In genomic region chr1:66599899-66600737, GRCh38 we compare ENCODE assay signal across 3 cellular contexts.
TF ChIP-seq lines count a peak whose summit lies in the region.

No MANE protein-coding gene starts in this region.

TF ChIP-seq in SK-N-SH, 30 proteins besides CTCF, POLR2A, EP300 and RAD21 (continued from another document):
- TF ChIP-seq EZH2phosphoT487 (IDR thresholded peaks at IDR 0.05; ENCODE audit: borderline replicate concordance, low read depth) (no peak), TCF12 (IDR thresholded peaks at IDR 0.05) (no peak), TAF1 (IDR thresholded peaks at IDR 0.05; ENCODE audit: borderline replicate concordance, low read depth, low read length) (no peak), POLR2AphosphoS5 (IDR thresholded peaks at IDR 0.05; ENCODE audit: low read depth, low read length) (no peak), FOXM1 (IDR thresholded peaks at IDR 0.05; ENCODE audit: low read depth) (no peak), FOSL2 (IDR thresholded peaks at IDR 0.05; ENCODE audit: borderline replicate concordance, low read depth) (no peak)
- TF ChIP-seq, protein P1, sequence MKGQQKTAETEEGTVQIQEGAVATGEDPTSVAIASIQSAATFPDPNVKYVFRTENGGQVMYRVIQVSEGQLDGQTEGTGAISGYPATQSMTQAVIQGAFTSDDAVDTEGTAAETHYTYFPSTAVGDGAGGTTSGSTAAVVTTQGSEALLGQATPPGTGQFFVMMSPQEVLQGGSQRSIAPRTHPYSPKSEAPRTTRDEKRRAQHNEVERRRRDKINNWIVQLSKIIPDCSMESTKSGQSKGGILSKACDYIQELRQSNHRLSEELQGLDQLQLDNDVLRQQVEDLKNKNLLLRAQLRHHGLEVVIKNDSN (IDR thresholded peaks at IDR 0.05; ENCODE audit: borderline replicate concordance, low read depth) = no peak
- TF ChIP-seq, protein P2, sequence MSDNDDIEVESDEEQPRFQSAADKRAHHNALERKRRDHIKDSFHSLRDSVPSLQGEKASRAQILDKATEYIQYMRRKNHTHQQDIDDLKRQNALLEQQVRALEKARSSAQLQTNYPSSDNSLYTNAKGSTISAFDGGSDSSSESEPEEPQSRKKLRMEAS (IDR thresholded peaks at IDR 0.05; ENCODE audit: low read depth) = no peak
- TF ChIP-seq, protein P3, sequence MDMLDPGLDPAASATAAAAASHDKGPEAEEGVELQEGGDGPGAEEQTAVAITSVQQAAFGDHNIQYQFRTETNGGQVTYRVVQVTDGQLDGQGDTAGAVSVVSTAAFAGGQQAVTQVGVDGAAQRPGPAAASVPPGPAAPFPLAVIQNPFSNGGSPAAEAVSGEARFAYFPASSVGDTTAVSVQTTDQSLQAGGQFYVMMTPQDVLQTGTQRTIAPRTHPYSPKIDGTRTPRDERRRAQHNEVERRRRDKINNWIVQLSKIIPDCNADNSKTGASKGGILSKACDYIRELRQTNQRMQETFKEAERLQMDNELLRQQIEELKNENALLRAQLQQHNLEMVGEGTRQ (IDR thresholded peaks at IDR 0.05; ENCODE audit: borderline replicate concordance, low read depth, low read length) = no peak

TF ChIP-seq in SK-N-SH treated with all-trans-retinoic acid at 6 μM for 48 hours, 23 proteins besides CTCF, POLR2A, EP300 and RAD21 (continued from another document):
- no peak for TF ChIP-seq ZNF8 (CRISPR knock-in tag; IDR thresholded peaks at IDR 0.05)

TF ChIP-seq in K562, 482 proteins besides CTCF, POLR2A, EP300 and RAD21:
- TF ChIP-seq ASH1L (IDR thresholded peaks at IDR 0.05; ENCODE audit: borderline replicate concordance, low read depth, partially characterized antibody) (no peak), PTRF (tag; IDR thresholded peaks at IDR 0.05) (no peak), ZNF280B (CRISPR knock-in tag; IDR thresholded peaks at IDR 0.05) (no peak), MCM7 (IDR thresholded peaks at IDR 0.05) (no peak), TBP (optimal IDR thresholded peaks at IDR 0.05; ENCODE audit: low read depth, low read length) (no peak), FOXA3 (CRISPR knock-in tag; conservative IDR thresholded peaks at IDR 0.05 in 1 of 2, IDR thresholded peaks at IDR 0.05 in 1 of 2) (no peak), KDM1A (IDR thresholded peaks at IDR 0.05) (no peak), GTF2A2 (tag; IDR thresholded peaks at IDR 0.05) (no peak), SP1 (CRISPR knock-in tag; IDR thresholded peaks at IDR 0.05) (no peak)
- TF ChIP-seq, protein P4, sequence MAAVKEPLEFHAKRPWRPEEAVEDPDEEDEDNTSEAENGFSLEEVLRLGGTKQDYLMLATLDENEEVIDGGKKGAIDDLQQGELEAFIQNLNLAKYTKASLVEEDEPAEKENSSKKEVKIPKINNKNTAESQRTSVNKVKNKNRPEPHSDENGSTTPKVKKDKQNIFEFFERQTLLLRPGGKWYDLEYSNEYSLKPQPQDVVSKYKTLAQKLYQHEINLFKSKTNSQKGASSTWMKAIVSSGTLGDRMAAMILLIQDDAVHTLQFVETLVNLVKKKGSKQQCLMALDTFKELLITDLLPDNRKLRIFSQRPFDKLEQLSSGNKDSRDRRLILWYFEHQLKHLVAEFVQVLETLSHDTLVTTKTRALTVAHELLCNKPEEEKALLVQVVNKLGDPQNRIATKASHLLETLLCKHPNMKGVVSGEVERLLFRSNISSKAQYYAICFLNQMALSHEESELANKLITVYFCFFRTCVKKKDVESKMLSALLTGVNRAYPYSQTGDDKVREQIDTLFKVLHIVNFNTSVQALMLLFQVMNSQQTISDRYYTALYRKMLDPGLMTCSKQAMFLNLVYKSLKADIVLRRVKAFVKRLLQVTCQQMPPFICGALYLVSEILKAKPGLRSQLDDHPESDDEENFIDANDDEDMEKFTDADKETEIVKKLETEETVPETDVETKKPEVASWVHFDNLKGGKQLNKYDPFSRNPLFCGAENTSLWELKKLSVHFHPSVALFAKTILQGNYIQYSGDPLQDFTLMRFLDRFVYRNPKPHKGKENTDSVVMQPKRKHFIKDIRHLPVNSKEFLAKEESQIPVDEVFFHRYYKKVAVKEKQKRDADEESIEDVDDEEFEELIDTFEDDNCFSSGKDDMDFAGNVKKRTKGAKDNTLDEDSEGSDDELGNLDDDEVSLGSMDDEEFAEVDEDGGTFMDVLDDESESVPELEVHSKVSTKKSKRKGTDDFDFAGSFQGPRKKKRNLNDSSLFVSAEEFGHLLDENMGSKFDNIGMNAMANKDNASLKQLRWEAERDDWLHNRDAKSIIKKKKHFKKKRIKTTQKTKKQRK (IDR thresholded peaks at IDR 0.05; ENCODE audit: borderline replicate concordance, low read depth, low read length) = no peak
- TF ChIP-seq, protein P5, sequence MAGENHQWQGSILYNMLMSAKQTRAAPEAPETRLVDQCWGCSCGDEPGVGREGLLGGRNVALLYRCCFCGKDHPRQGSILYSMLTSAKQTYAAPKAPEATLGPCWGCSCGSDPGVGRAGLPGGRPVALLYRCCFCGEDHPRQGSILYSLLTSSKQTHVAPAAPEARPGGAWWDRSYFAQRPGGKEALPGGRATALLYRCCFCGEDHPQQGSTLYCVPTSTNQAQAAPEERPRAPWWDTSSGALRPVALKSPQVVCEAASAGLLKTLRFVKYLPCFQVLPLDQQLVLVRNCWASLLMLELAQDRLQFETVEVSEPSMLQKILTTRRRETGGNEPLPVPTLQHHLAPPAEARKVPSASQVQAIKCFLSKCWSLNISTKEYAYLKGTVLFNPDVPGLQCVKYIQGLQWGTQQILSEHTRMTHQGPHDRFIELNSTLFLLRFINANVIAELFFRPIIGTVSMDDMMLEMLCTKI (IDR thresholded peaks at IDR 0.05; ENCODE audit: partially characterized antibody) = no peak
- TF ChIP-seq, protein P6, sequence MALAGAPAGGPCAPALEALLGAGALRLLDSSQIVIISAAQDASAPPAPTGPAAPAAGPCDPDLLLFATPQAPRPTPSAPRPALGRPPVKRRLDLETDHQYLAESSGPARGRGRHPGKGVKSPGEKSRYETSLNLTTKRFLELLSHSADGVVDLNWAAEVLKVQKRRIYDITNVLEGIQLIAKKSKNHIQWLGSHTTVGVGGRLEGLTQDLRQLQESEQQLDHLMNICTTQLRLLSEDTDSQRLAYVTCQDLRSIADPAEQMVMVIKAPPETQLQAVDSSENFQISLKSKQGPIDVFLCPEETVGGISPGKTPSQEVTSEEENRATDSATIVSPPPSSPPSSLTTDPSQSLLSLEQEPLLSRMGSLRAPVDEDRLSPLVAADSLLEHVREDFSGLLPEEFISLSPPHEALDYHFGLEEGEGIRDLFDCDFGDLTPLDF (CRISPR knock-in tag; IDR thresholded peaks at IDR 0.05) = no peak
- TF ChIP-seq, protein P7, sequence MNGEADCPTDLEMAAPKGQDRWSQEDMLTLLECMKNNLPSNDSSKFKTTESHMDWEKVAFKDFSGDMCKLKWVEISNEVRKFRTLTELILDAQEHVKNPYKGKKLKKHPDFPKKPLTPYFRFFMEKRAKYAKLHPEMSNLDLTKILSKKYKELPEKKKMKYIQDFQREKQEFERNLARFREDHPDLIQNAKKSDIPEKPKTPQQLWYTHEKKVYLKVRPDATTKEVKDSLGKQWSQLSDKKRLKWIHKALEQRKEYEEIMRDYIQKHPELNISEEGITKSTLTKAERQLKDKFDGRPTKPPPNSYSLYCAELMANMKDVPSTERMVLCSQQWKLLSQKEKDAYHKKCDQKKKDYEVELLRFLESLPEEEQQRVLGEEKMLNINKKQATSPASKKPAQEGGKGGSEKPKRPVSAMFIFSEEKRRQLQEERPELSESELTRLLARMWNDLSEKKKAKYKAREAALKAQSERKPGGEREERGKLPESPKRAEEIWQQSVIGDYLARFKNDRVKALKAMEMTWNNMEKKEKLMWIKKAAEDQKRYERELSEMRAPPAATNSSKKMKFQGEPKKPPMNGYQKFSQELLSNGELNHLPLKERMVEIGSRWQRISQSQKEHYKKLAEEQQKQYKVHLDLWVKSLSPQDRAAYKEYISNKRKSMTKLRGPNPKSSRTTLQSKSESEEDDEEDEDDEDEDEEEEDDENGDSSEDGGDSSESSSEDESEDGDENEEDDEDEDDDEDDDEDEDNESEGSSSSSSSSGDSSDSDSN (IDR thresholded peaks at IDR 0.05; ENCODE audit: borderline replicate concordance in 1 of 2, low read depth in 2 of 2, low read length in 2 of 2) = no peak
